In genomic region chr3:193829781-193830180, GRCh38 we compare ENCODE assay signal across 12 cellular contexts.
DNase-seq lines count a peak whose midpoint lies in the region; ATAC-seq, FAIRE-seq and TF ChIP-seq lines count a peak whose summit lies in the region.
"Had no signal": no experiment of that assay in that cellular context is flagged by ENCODE, and none has a peak within 500 bp of the region (broad histone marks: within the 10 kb centered on the region; RNA-seq: fewer than 3 reads in every experiment).

No MANE protein-coding gene starts in this region.

- DNase-seq in H4 (ENCODE audit: low spot score) (peak; percentile 94), RWPE2 (ENCODE audit: low spot score) (peak; percentile 80), foreskin fibroblast (peak; percentile 16 to 27), small intestine (peak; percentile 75), tibial nerve (ENCODE audit: low spot score in 2 of 2) (no peak)
- DNase-seq in effector CD4-positive, alpha-beta T cell: no peak
- DNase-seq in CD8-positive, alpha-beta T cell: no peak
- DNase-seq: kidney, NCI-H226, sigmoid colon had no signal

- CTCF ChIA-PET in CD8-positive, alpha-beta T cell (lab: Charles Lee): no interaction called here

- H3K27me3 Mint-ChIP-seq in CD8-positive, alpha-beta T cell (ENCODE audit: low read depth): peaks cover 14% of the 10 kb centered on the region

- H3K27ac ChIP-seq in RWPE2 (ENCODE audit: poor library complexity, severe bottlenecking): peak overlapping the region; percentile 98
- H3K27ac ChIP-seq in small intestine (ENCODE audit: low read depth in 1 of 2, low read length in 1 of 2): peak overlapping the region in 1 of 2 donors; percentile 23
- no peak overlapping the region for H3K27ac ChIP-seq in tibial nerve
- H3K27ac ChIP-seq in CD8-positive, alpha-beta T cell (ENCODE audit: low read depth, low read length): no peak overlapping the region
- H3K27ac ChIP-seq: sigmoid colon had no signal

- no peaks in the 10 kb centered on the region for H3K36me3 ChIP-seq in RWPE2 (ENCODE audit: low read depth)
- no peaks in the 10 kb centered on the region for H3K36me3 ChIP-seq in small intestine (ENCODE audit: control insufficient read depth in 2 of 2, insufficient read depth in 2 of 2, low read length in 2 of 2)
- no peaks in the 10 kb centered on the region for H3K36me3 ChIP-seq in tibial nerve
- H3K36me3 ChIP-seq in CD8-positive, alpha-beta T cell (ENCODE audit: insufficient read depth, low read length): no peaks in the 10 kb centered on the region
- H3K36me3 ChIP-seq: sigmoid colon had no signal

- H3K9me3 ChIP-seq in RWPE2 (ENCODE audit: severe bottlenecking): no peaks in the 10 kb centered on the region
- no peaks in the 10 kb centered on the region for H3K9me3 ChIP-seq in small intestine (ENCODE audit: control insufficient read depth, low read depth)
- H3K9me3 ChIP-seq in tibial nerve: no peaks in the 10 kb centered on the region
- no peaks in the 10 kb centered on the region for H3K9me3 ChIP-seq in CD8-positive, alpha-beta T cell (ENCODE audit: low read length)
- H3K9me3 ChIP-seq: sigmoid colon had no signal

- POLR2A ChIA-PET in CD8-positive, alpha-beta T cell (lab: Charles Lee): no interaction called here

- no peak for FAIRE-seq in small intestine (lab: Jason Lieb, UNC)
- FAIRE-seq: kidney had no signal

- TF ChIP-seq EP300 in tibial nerve (IDR thresholded peaks at IDR 0.05): no peak

- ATAC-seq in RWPE2 (ENCODE audit: low read depth) (peak; percentile 21), HG03378 (IDR thresholded peaks at IDR 0.05; ENCODE audit: unreplicated experiment) (no peak)
- ATAC-seq in CD8-positive, alpha-beta T cell: no peak

- intact Hi-C loops in CD8-positive, alpha-beta T cell (cut with DNase I, micrococcal nuclease): no loop called here

- no peaks in the 10 kb centered on the region for H3K9me3 Mint-ChIP-seq in CD8-positive, alpha-beta T cell

- no peak for TF ChIP-seq POLR2A in tibial nerve (IDR thresholded peaks at IDR 0.05)

- WGBS in small intestine, 3 donors: 21 to 52% (median 31%) methylated on average over 5 of the region's 5 CpGs
- WGBS in tibial nerve, 2 donors: 60 to 71% methylated on average over 5 of the region's 5 CpGs

- H3K4me3 ChIP-seq in RWPE2 (ENCODE audit: severe bottlenecking): no peak overlapping the region
- H3K4me3 ChIP-seq in foreskin fibroblast (ENCODE audit: low read depth in 1 of 2, low read length in 2 of 2): no peak overlapping the region
- H3K4me3 ChIP-seq in small intestine (ENCODE audit: low read depth in 1 of 2, low read length in 2 of 2): no peak overlapping the region
- no peak overlapping the region for H3K4me3 ChIP-seq in tibial nerve
- H3K4me3 ChIP-seq in CD8-positive, alpha-beta T cell (ENCODE audit: low read depth, low read length): no peak overlapping the region
- H3K4me3 ChIP-seq: sigmoid colon had no signal

- H3K27me3 ChIP-seq in RWPE2 (ENCODE audit: insufficient read depth, poor library complexity, severe bottlenecking) (no peaks in the 10 kb centered on the region), small intestine (ENCODE audit: control insufficient read depth in 2 of 2, insufficient read depth in 2 of 2, low read length in 2 of 2) (no peaks in the 10 kb centered on the region), tibial nerve (no peaks in the 10 kb centered on the region)
- no peaks in the 10 kb centered on the region for H3K27me3 ChIP-seq in CD8-positive, alpha-beta T cell (ENCODE audit: insufficient read depth, low read length)
- H3K27me3 ChIP-seq: sigmoid colon had no signal

- TF ChIP-seq CTCF in RWPE2 (IDR thresholded peaks at IDR 0.05; ENCODE audit: poor library complexity, severe bottlenecking) (no peak), foreskin fibroblast (IDR thresholded peaks at IDR 0.05; ENCODE audit: low read depth, low read length) (no peak), tibial nerve (IDR thresholded peaks at IDR 0.05) (no peak)
- TF ChIP-seq CTCF in CD8-positive, alpha-beta T cell (IDR thresholded peaks at IDR 0.05): no peak

- no peak overlapping the region for H3K27ac Mint-ChIP-seq in CD8-positive, alpha-beta T cell
- H3K27ac Mint-ChIP-seq: dendritic cell treated with granulocyte-macrophage colony-stimulating factor and Interleukin-4, amounts not matched to agents 40 ng/mL and 50 ng/mL, for 4 days had no signal

- no peaks in the 10 kb centered on the region for H3K36me3 Mint-ChIP-seq in CD8-positive, alpha-beta T cell

- H3K4me3 Mint-ChIP-seq in CD8-positive, alpha-beta T cell: no peak overlapping the region
- H3K4me3 Mint-ChIP-seq: dendritic cell treated with granulocyte-macrophage colony-stimulating factor and Interleukin-4, amounts not matched to agents 40 ng/mL and 50 ng/mL, for 4 days had no signal

- H3K4me1 ChIP-seq in RWPE2 (ENCODE audit: insufficient read depth, poor library complexity, severe bottlenecking): peaks cover 45% of the 10 kb centered on the region
- H3K4me1 ChIP-seq in small intestine (ENCODE audit: control insufficient read depth in 2 of 2, insufficient read depth in 1 of 2, low read depth in 1 of 2, low read length in 1 of 2): peaks cover 10% of the 10 kb centered on the region in 2 donors
- H3K4me1 ChIP-seq in tibial nerve: peaks cover 0 to 16% (median 0%) of the 10 kb centered on the region in 4 donors
- no peaks in the 10 kb centered on the region for H3K4me1 ChIP-seq in CD8-positive, alpha-beta T cell (ENCODE audit: insufficient read depth, low read length)

- H3K4me1 Mint-ChIP-seq in CD8-positive, alpha-beta T cell (ENCODE audit: low read depth): no peaks in the 10 kb centered on the region

Comparison
In these comparisons a context has a peak if more than half of its experiments do, and no peak if none do; other contexts are left out.
1. DNase-seq: peak in H4 (single experiment), RWPE2 (single experiment), foreskin fibroblast (2 of 2) and small intestine (single experiment); none in effector CD4-positive, alpha-beta T cell (single experiment), tibial nerve (0 of 2) and CD8-positive, alpha-beta T cell (0 of 7).